ENCODE assay signal across 25 cellular contexts in the genomic region with DNA sequence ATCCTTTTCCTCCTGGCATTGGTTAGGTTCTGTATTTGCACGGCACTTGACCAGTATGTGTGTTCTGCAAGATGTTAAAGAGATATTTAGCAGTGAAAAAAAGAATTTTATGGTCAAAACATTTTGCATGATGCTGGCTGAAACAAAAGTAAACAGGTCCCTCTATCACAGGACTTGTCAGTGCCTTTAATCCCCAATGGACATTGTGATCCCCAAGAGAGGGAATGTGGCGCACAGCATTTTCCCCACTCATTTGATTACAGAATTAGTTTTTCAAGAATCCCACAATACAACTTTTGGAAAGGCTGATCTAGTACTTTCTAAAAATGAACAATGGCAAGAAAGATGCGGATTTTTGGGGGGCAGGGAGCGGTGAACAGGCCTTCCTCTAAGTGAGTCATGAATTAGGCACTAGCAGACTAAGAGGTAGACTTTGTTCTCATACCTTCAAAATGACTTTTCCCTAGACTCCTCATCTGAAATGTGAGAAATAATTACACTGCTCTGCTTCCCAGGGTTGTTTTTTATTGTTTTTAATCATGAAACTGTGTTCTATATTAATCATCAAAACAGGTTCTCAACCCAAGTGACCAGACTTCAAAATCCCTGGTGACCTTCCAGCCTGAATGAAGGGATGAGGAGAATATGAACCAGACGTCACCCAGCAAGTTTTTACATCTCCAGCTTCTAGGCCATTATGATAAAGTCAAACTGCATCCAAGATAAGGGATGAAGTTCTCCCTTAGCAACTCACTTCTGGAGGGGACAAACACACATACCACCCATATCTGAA. TPM values are rescaled to one million over a fixed set of nuclear protein-coding genes. Genes with fewer than 3 reads are reported as not detected.
A peak's percentile ranks its signal among the peaks of the same experiment; 100 is the strongest.
DNase-seq lines count a peak whose midpoint lies in the region; ATAC-seq and TF ChIP-seq lines count a peak whose summit lies in the region.
"Had no signal": no experiment of that assay in that cellular context is flagged by ENCODE, and none has a peak within 500 bp of the region (broad histone marks: within the 10 kb centered on the region; RNA-seq: fewer than 3 reads in every experiment).

No MANE protein-coding gene starts in this region.

- H3K4me3 ChIP-seq in brain microvascular endothelial cell (ENCODE audit: low read depth, low read length), result no peak overlapping the region
- H3K4me3 ChIP-seq: ascending aorta, ovary, right atrium auricular region, SJSA1, testis, uterus had no signal

- no peak for ATAC-seq in HG03039 (IDR thresholded peaks at IDR 0.05; ENCODE audit: unreplicated experiment)
- ATAC-seq: left lobe of liver, natural killer cell had no signal

- H3K27me3 ChIP-seq in brain microvascular endothelial cell (replicated peaks), result no peaks in the 10 kb centered on the region
- H3K27me3 ChIP-seq: ascending aorta, ovary, right atrium auricular region, SJSA1, testis, uterus had no signal

- H3K36me3 ChIP-seq in brain microvascular endothelial cell (replicated peaks), result no peaks in the 10 kb centered on the region
- H3K36me3 ChIP-seq: ascending aorta, ovary, right atrium auricular region, SJSA1, uterus had no signal

- in situ Hi-C loops in brain microvascular endothelial cell (cut with HindIII; ENCODE audit: low pct_ligation_motif_present, low sequenced_read_pairs), result no loop called here

- H3K27ac ChIP-seq in brain microvascular endothelial cell, result peak overlapping the region; percentile 26
- H3K27ac ChIP-seq: ascending aorta, ovary, right atrium auricular region, SJSA1, testis, uterus had no signal

- DNase-seq in ELR (ENCODE audit: low read depth) (peak; percentile 66), M059J (ENCODE audit: low read depth) (peak; percentile 75), brain microvascular endothelial cell (peak; percentile 35), renal cortical epithelial cell (ENCODE audit: low read depth) (peak; percentile 43), SK-N-DZ (ENCODE audit: low spot score) (no peak)
- no peak for DNase-seq in activated effector memory CD4-positive, alpha-beta T cell treated with anti-CD3 and anti-CD28 coated beads, Interleukin-2, amount 50 U/mL, for 16 hours
- DNase-seq: activated CD4-positive, alpha-beta T cell treated with anti-CD3 and anti-CD28 coated beads, Interleukin-2, amount 10 ng/mL, durations not matched to agents 7 days and 5 days; activated naive CD4-positive, alpha-beta T cell treated with anti-CD3 and anti-CD28 coated beads, Interleukin-2, amount 50 U/mL, for 16 hours; effector CD4-positive, alpha-beta T cell; foreskin fibroblast; KBM-7; natural killer cell; NCI-H2171; NCI-H526; ovary; stimulated activated CD4-positive, alpha-beta T cell treated with anti-CD3 and anti-CD28 coated beads, Interleukin-4, amount 100 ng/mL, for 24 hours; stimulated activated naive CD4-positive, alpha-beta T cell; T-helper 2 cell; testis; uterus had no signal

- no peak for TF ChIP-seq CTCF in brain microvascular endothelial cell (IDR thresholded peaks at IDR 0.05; ENCODE audit: low read depth, low read length, missing control alignments)

RNA-seq across cellular contexts. Expression of gene FBXW4, which starts 8.6 kb away (rescaled TPM):
- 8.7 and 8.9 TPM in 2 replicates for total RNA-seq in M059J (2014; rRNA removed; shearing (Covaris generic))
- 32.3 and 43.2 TPM in 2 replicates for total RNA-seq in renal cortical epithelial cell
- 5.6 and 7.9 TPM in 2 replicates for polyA plus RNA-seq in SK-N-DZ (2014; cell fraction: cytosol; rRNA removed)
- polyA plus RNA-seq in SK-N-DZ (2014; cell fraction: nucleus; rRNA removed), result 10.0 and 13.6 TPM in 2 replicates

Comparison
In these comparisons a context has a peak if more than half of its experiments do, and no peak if none do; other contexts are left out.
1. DNase-seq: peak in ELR (single experiment), M059J (single experiment), brain microvascular endothelial cell (single experiment) and renal cortical epithelial cell (single experiment); none in SK-N-DZ (single experiment) and activated effector memory CD4-positive, alpha-beta T cell treated with anti-CD3 and anti-CD28 coated beads, Interleukin-2, amount 50 U/mL, for 16 hours (single experiment).